Comparison of ENCODE assay signal across 9 cellular contexts in genomic region chr16:79685871-79686270, GRCh38.
"Had no signal": no experiment of that assay in that cellular context is flagged by ENCODE, and none has a peak within 500 bp of the region (broad histone marks: within the 10 kb centered on the region; RNA-seq: fewer than 3 reads in every experiment).

No MANE protein-coding gene starts in this region.

- H3K9me3 Mint-ChIP-seq: H9 had no signal

- DNase-seq: H9, HFFc6 had no signal

- ATAC-seq: GM23338, HCT116, HepG2 had no signal

- H3K27ac Mint-ChIP-seq: GM23338, HFFc6, IgD-negative memory B cell had no signal

- H2AFZ ChIP-seq: GM23338 had no signal

- H3K4me3 Mint-ChIP-seq: GM23338, H9, HFFc6, IgD-negative memory B cell had no signal

- H3K36me3 Mint-ChIP-seq: IgD-negative memory B cell had no signal

- H3K27me3 Mint-ChIP-seq: IgD-negative memory B cell had no signal

- H3K27ac ChIP-seq: HL-60 had no signal

- H3K4me2 ChIP-seq: GM23338 had no signal

- H3K4me1 Mint-ChIP-seq: GM23338, H9, IgD-negative memory B cell had no signal

- H3K4me3 ChIP-seq: GM23338 had no signal

- FAIRE-seq: H1, H54, HepG2 had no signal
